14 cellular contexts compared by ENCODE assay signal in the genomic region with DNA sequence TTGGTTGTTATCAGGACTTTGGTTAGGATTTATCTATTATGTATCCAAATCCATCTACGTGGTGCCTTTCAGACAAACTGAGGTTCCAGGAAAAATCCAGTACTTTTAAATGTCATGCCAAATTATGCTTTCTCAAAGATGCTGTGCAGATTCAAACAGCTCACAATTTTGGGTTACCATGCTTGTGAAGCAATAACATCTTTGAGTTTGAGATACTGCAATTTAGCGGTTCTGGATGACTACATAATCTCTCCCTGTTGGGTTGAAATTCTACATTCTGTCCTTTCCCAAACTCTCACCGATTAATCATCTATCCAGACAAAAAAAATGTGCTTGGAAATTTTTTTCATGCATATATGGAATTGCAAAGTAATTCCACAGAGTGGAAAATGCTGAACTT. TPM values are rescaled to one million over a fixed set of nuclear protein-coding genes. Genes with fewer than 3 reads are reported as not detected.
DNase-seq lines count a peak whose midpoint lies in the region; ATAC-seq and TF ChIP-seq lines count a peak whose summit lies in the region.
"Had no signal": no experiment of that assay in that cellular context is flagged by ENCODE, and none has a peak within 500 bp of the region (broad histone marks: within the 10 kb centered on the region; RNA-seq: fewer than 3 reads in every experiment).

No MANE protein-coding gene starts in this region.

- no peak for ATAC-seq in gastrocnemius medialis
- ATAC-seq: Right ventricle myocardium inferior had no signal

- H3K36me3 Mint-ChIP-seq in activated naive CD4-positive, alpha-beta T cell treated with anti-CD3 and anti-CD28 coated beads, Interleukin-2, amount 10 ng/mL, durations not matched to agents 7 days and 5 days = no peaks in the 10 kb centered on the region
- H3K36me3 Mint-ChIP-seq in activated CD4-positive, alpha-beta T cell treated with anti-CD3 and anti-CD28 coated beads, Interleukin-2, amount 10 ng/mL, durations not matched to agents 7 days and 5 days (ENCODE audit: low read depth) = peaks cover 2% of the 10 kb centered on the region

- CTCF ChIA-PET in activated naive CD4-positive, alpha-beta T cell treated with anti-CD3 and anti-CD28 coated beads, Interleukin-2, amount 10 ng/mL, durations not matched to agents 7 days and 5 days (lab: Charles Lee) = no interaction called here
- CTCF ChIA-PET in activated CD4-positive, alpha-beta T cell treated with anti-CD3 and anti-CD28 coated beads, Interleukin-2, amount 10 ng/mL, durations not matched to agents 7 days and 5 days (lab: Charles Lee) = no interaction called here

- intact Hi-C loops in gastrocnemius medialis (cut with DNase I; ENCODE audit: low total_unique reads) = loop anchor here (5.0 kb wide), 1 partner anchor 1107 kb away; no protein-coding TSS in a partner anchor
- intact Hi-C loops in head of caudate nucleus (cut with DNase I) = loop anchor here (10.0 kb wide), 1 partner anchor 126 kb away; no protein-coding TSS in a partner anchor

- no peak overlapping the region for H3K4me3 ChIP-seq in gastrocnemius medialis
- H3K4me3 ChIP-seq: BLaER1, HAP-1 had no signal

- no peaks in the 10 kb centered on the region for H3K9me3 Mint-ChIP-seq in activated naive CD4-positive, alpha-beta T cell treated with anti-CD3 and anti-CD28 coated beads, Interleukin-2, amount 10 ng/mL, durations not matched to agents 7 days and 5 days
- H3K9me3 Mint-ChIP-seq in activated CD4-positive, alpha-beta T cell treated with anti-CD3 and anti-CD28 coated beads, Interleukin-2, amount 10 ng/mL, durations not matched to agents 7 days and 5 days = no peaks in the 10 kb centered on the region

- H3K27ac ChIP-seq in angular gyrus (ENCODE audit: low read depth, low read length) = peak overlapping the region; percentile 8
- H3K27ac ChIP-seq in layer of hippocampus (ENCODE audit: low read depth, low read length) = peak overlapping the region; percentile 14
- peak overlapping the region; percentile 97 to 100 (median 99) for H3K27ac ChIP-seq in gastrocnemius medialis
- H3K27ac ChIP-seq: BLaER1 had no signal

- no peak for TF ChIP-seq POLR2A in gastrocnemius medialis (IDR thresholded peaks at IDR 0.05)

- no peaks in the 10 kb centered on the region for H3K27me3 ChIP-seq in layer of hippocampus (ENCODE audit: control insufficient read depth, insufficient read depth, low read length)
- H3K27me3 ChIP-seq in gastrocnemius medialis = no peaks in the 10 kb centered on the region
- H3K27me3 ChIP-seq: BLaER1 had no signal

- no peaks in the 10 kb centered on the region for H3K36me3 ChIP-seq in gastrocnemius medialis
- H3K36me3 ChIP-seq: HAP-1 had no signal

- H3K4me1 ChIP-seq in gastrocnemius medialis = peaks cover 50 to 70% of the 10 kb centered on the region in 2 donors

- peaks cover 49% of the 10 kb centered on the region for H3K27me3 Mint-ChIP-seq in activated naive CD4-positive, alpha-beta T cell treated with anti-CD3 and anti-CD28 coated beads, Interleukin-2, amount 10 ng/mL, durations not matched to agents 7 days and 5 days
- peaks cover 63% of the 10 kb centered on the region for H3K27me3 Mint-ChIP-seq in activated CD4-positive, alpha-beta T cell treated with anti-CD3 and anti-CD28 coated beads, Interleukin-2, amount 10 ng/mL, durations not matched to agents 7 days and 5 days

- H3K9me3 ChIP-seq in gastrocnemius medialis = no peaks in the 10 kb centered on the region
- H3K9me3 ChIP-seq: BLaER1, HAP-1 had no signal

- no peak overlapping the region for H3K4me3 Mint-ChIP-seq in activated naive CD4-positive, alpha-beta T cell treated with anti-CD3 and anti-CD28 coated beads, Interleukin-2, amount 10 ng/mL, durations not matched to agents 7 days and 5 days
- no peak overlapping the region for H3K4me3 Mint-ChIP-seq in activated CD4-positive, alpha-beta T cell treated with anti-CD3 and anti-CD28 coated beads, Interleukin-2, amount 10 ng/mL, durations not matched to agents 7 days and 5 days

- TF ChIP-seq CTCF in gastrocnemius medialis (IDR thresholded peaks at IDR 0.05 in 4 of 5, conservative IDR thresholded peaks at IDR 0.05 in 1 of 5) = no peak

- DNase-seq in gastrocnemius medialis (no peak), foreskin melanocyte (no peak), head of caudate nucleus (no peak)
- DNase-seq in activated naive CD4-positive, alpha-beta T cell treated with anti-CD3 and anti-CD28 coated beads, Interleukin-2, amount 10 ng/mL, durations not matched to agents 7 days and 5 days = no peak
- no peak for DNase-seq in activated CD4-positive, alpha-beta T cell treated with anti-CD3 and anti-CD28 coated beads, Interleukin-2, amount 10 ng/mL, durations not matched to agents 7 days and 5 days
- DNase-seq: Karpas-422, NCI-H187 treated with DMSO at 0.1 percent for 48 hours, NCI-H2171, NCI-H82 had no signal

- POLR2A ChIA-PET in activated CD4-positive, alpha-beta T cell treated with anti-CD3 and anti-CD28 coated beads, Interleukin-2, amount 10 ng/mL, durations not matched to agents 7 days and 5 days (lab: Charles Lee) = no interaction called here

- no peak overlapping the region for H3K27ac Mint-ChIP-seq in activated naive CD4-positive, alpha-beta T cell treated with anti-CD3 and anti-CD28 coated beads, Interleukin-2, amount 10 ng/mL, durations not matched to agents 7 days and 5 days
- no peak overlapping the region for H3K27ac Mint-ChIP-seq in activated CD4-positive, alpha-beta T cell treated with anti-CD3 and anti-CD28 coated beads, Interleukin-2, amount 10 ng/mL, durations not matched to agents 7 days and 5 days

- in situ Hi-C loops in gastrocnemius medialis (cut with MboI; ENCODE audit: low sequenced_read_pairs in 4 of 4) = loop anchor here in 1 of 4 donors (25.0 kb wide), 1 partner anchor 1122 kb away; no protein-coding TSS in a partner anchor

- H3K4me1 Mint-ChIP-seq in activated naive CD4-positive, alpha-beta T cell treated with anti-CD3 and anti-CD28 coated beads, Interleukin-2, amount 10 ng/mL, durations not matched to agents 7 days and 5 days = peaks cover 14% of the 10 kb centered on the region
- peaks cover 13% of the 10 kb centered on the region for H3K4me1 Mint-ChIP-seq in activated CD4-positive, alpha-beta T cell treated with anti-CD3 and anti-CD28 coated beads, Interleukin-2, amount 10 ng/mL, durations not matched to agents 7 days and 5 days

RNA-seq across cellular contexts. Expression of a gene that starts 3.5 kb away (rescaled TPM):
- 10 to 100 TPM; 22.2 to 47.7 (median 33.5) TPM for total RNA-seq in gastrocnemius medialis
- under 1 TPM; 0.06 to 0.07 TPM for total RNA-seq in activated CD4-positive, alpha-beta T cell treated with anti-CD3 and anti-CD28 coated beads, Interleukin-2, amount 10 ng/mL, durations not matched to agents 7 days and 5 days

Comparison
In these comparisons a context has a peak if more than half of its experiments do, and no peak if none do; other contexts are left out.
1. H3K27ac ChIP-seq: peak in every context shown above with its lines; median percentile 99 in gastrocnemius medialis; 14 in layer of hippocampus; 8 in angular gyrus.
2. RNA of a gene that starts 3.5 kb away (total RNA-seq): 22.2 to 47.7 TPM in gastrocnemius medialis; 0.06 to 0.07 TPM in activated CD4-positive, alpha-beta T cell treated with anti-CD3 and anti-CD28 coated beads, Interleukin-2, amount 10 ng/mL, durations not matched to agents 7 days and 5 days; every median in the first group is over 10 times any median in the second.